In the genomic region with DNA sequence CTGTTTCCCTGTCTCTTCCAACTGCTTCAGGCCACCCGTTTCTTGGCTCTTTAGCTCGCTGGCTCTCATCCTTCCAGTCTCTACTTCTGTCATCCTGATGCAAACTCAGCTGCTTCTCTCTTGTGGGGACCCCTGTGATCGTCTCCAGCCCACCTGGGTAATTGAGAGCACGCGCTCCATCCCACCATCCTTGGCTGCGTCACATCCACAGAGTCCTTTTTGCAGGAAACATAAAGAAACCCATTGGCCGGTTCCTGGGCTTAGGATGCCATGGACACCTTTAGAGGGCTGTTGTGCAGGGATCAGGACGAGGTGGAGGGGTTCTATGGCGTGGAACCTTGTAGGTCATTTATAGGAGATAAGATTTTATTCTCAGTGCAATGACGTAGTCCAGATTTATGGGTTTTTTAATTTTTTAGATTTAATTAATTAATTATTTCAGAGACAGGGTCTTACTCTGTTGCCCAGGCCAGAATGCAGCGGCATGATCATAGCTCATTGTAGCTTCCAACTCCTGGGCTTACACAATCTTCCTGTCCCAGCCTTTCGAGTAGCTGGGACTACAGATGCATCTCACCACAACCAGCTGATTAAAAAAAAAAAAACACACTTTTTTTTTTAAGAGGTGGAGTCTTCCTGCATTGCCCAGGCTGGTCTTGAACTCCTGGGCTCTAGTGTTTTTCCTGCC, we compare ENCODE assay signal across 21 cellular contexts.
"Had no signal": no experiment of that assay in that cellular context is flagged by ENCODE, and none has a peak within 500 bp of the region (broad histone marks: within the 10 kb centered on the region; RNA-seq: fewer than 3 reads in every experiment).

No MANE protein-coding gene starts in this region.

- H3K27ac ChIP-seq: brain microvascular endothelial cell, foreskin keratinocyte, lower lobe of right lung, ovary, prostate gland, thoracic aorta, VCaP had no signal

- H3K36me3 Mint-ChIP-seq: activated naive CD4-positive, alpha-beta T cell treated with anti-CD3 and anti-CD28 coated beads, Interleukin-2, amount 50 U/mL, for 72 hours; naive thymus-derived CD4-positive, alpha-beta T cell; type B pancreatic cell had no signal

- H3K9me3 Mint-ChIP-seq: activated naive CD4-positive, alpha-beta T cell treated with anti-CD3 and anti-CD28 coated beads, Interleukin-2, amount 50 U/mL, for 72 hours; activated T-helper 1 cell treated with anti-CD3 and anti-CD28 coated beads, Interleukin-12 subunit alpha, Interleukin-12 subunit beta, Interleukin-2, Interleukin-4 antibody, amounts not matched to agents 30 ng/mL and 10 ng/mL and 1 ng/mL, durations not matched to agents 14 hours and 24 hours and 36 hours; naive thymus-derived CD4-positive, alpha-beta T cell; type B pancreatic cell had no signal

- ATAC-seq: activated CD4-positive, CD25-positive, alpha-beta regulatory T cell treated with anti-CD3 and anti-CD28 coated beads, Interleukin-2, amount 50 U/mL, for 24 hours; activated CD8-positive, alpha-beta T cell treated with anti-CD3 and anti-CD28 coated beads, Interleukin-2, amount 10 ng/mL, durations not matched to agents 7 days and 5 days; activated naive CD4-positive, alpha-beta T cell treated with anti-CD3 and anti-CD28 coated beads, Interleukin-2, amount 50 U/mL, for 72 hours; foreskin keratinocyte; lower lobe of right lung; naive thymus-derived CD4-positive, alpha-beta T cell had no signal

- H3K4me3 Mint-ChIP-seq: activated CD8-positive, alpha-beta T cell treated with anti-CD3 and anti-CD28 coated beads, Interleukin-2, amount 10 ng/mL, durations not matched to agents 7 days and 5 days; activated T-helper 1 cell treated with anti-CD3 and anti-CD28 coated beads, Interleukin-12 subunit alpha, Interleukin-12 subunit beta, Interleukin-2, Interleukin-4 antibody, amounts not matched to agents 30 ng/mL and 10 ng/mL and 1 ng/mL, durations not matched to agents 14 hours and 24 hours and 36 hours; naive thymus-derived CD4-positive, alpha-beta T cell; type B pancreatic cell had no signal

- H3K9me3 ChIP-seq: lower lobe of right lung, ovary, prostate gland, thoracic aorta had no signal

- H3K27me3 ChIP-seq: brain microvascular endothelial cell, ovary had no signal

- H3K4me1 ChIP-seq: foreskin keratinocyte, lower lobe of right lung, prostate gland had no signal

- H3K4me3 ChIP-seq: lower lobe of right lung, ovary, prostate gland, thoracic aorta had no signal

- H3K27ac Mint-ChIP-seq: activated CD8-positive, alpha-beta T cell treated with anti-CD3 and anti-CD28 coated beads, Interleukin-2, amount 10 ng/mL, durations not matched to agents 7 days and 5 days; activated T-helper 1 cell treated with anti-CD3 and anti-CD28 coated beads, Interleukin-12 subunit alpha, Interleukin-12 subunit beta, Interleukin-2, Interleukin-4 antibody, amounts not matched to agents 30 ng/mL and 10 ng/mL and 1 ng/mL, durations not matched to agents 14 hours and 24 hours and 36 hours; type B pancreatic cell had no signal

- DNase-seq: activated CD4-positive, alpha-beta T cell treated with anti-CD3 and anti-CD28 coated beads, Interleukin-2, amount 50 U/mL, for 1 hour; activated CD8-positive, alpha-beta T cell treated with anti-CD3 and anti-CD28 coated beads, Interleukin-2, amount 10 ng/mL, durations not matched to agents 7 days and 5 days; activated gamma-delta T cell; brain microvascular endothelial cell; caudate nucleus; effector memory CD4-positive, alpha-beta T cell; foreskin keratinocyte; kidney; lower lobe of right lung; mesendoderm; naive thymus-derived CD4-positive, alpha-beta T cell; ovary; stimulated activated CD4-positive, alpha-beta T cell treated with anti-CD3 and anti-CD28 coated beads, Interleukin-4, amount 100 ng/mL, for 24 hours; stimulated activated naive CD4-positive, alpha-beta T cell treated with Interleukin-2 at 50 U/mL for 16 hours had no signal

- H3K36me3 ChIP-seq: brain microvascular endothelial cell, lower lobe of right lung, ovary, prostate gland, thoracic aorta had no signal
